17 cellular contexts compared by ENCODE assay signal in the genomic region with DNA sequence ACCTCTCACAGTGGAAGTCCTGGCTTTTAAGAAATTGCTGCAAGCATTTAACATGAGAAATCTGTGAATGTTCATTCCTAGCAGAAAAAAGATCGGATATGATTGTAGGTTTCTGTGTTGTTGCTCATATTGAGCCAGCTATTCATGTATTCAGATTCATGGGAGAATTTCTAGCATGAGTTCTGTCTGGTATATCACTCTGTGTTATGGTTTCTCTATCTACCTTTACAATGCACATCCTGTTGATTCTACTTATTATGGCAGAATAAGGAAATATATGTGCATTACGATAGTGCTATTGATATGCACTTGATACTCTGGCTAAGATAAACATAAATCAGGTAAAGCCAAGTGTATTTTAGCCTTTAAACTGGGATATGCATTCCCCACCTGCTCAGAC.
DNase-seq lines count a peak whose midpoint lies in the region; ATAC-seq, FAIRE-seq and TF ChIP-seq lines count a peak whose summit lies in the region.
"Had no signal": no experiment of that assay in that cellular context is flagged by ENCODE, and none has a peak within 500 bp of the region (broad histone marks: within the 10 kb centered on the region; RNA-seq: fewer than 3 reads in every experiment).

No MANE protein-coding gene starts in this region.

- 88 to 100% (median 93%) methylated on average over 2 of the region's 2 CpGs for WGBS in adrenal gland, 4 donors
- 82 to 85% methylated on average over 2 of the region's 2 CpGs for WGBS in pancreas, 2 donors

- H3K27ac Mint-ChIP-seq in natural killer cell treated with Interleukin-12 subunit alpha and Interleukin-12 subunit beta and Interleukin-15 and Interleukin-18, amount 100 ng/mL, for 72 hours: no peak overlapping the region
- H3K27ac Mint-ChIP-seq in natural killer cell: no peak overlapping the region
- H3K27ac Mint-ChIP-seq: activated CD8-positive, alpha-beta T cell treated with anti-CD3 and anti-CD28 coated beads, Interleukin-2, amount 10 ng/mL, durations not matched to agents 7 days and 5 days had no signal

- intact Hi-C loops in natural killer cell (cut with micrococcal nuclease): no loop called here
- intact Hi-C loops in dorsolateral prefrontal cortex (cut with DNase I): no loop called here
- intact Hi-C loops in adrenal gland (cut with DNase I): no loop called here
- intact Hi-C loops in pancreas (cut with DNase I): no loop called here

- DNase-seq in natural killer cell treated with Interleukin-12 subunit alpha and Interleukin-12 subunit beta and Interleukin-15 and Interleukin-18, amount 100 ng/mL, for 72 hours (ENCODE audit: low spot score): no peak
- DNase-seq in natural killer cell: no peak
- no peak for DNase-seq in MG63
- DNase-seq in dorsolateral prefrontal cortex: no peak
- no peak for DNase-seq in adrenal gland
- DNase-seq in brain microvascular endothelial cell: no peak
- no peak for DNase-seq in pancreas
- DNase-seq: activated CD8-positive, alpha-beta T cell treated with anti-CD3 and anti-CD28 coated beads, Interleukin-2, amount 10 ng/mL, durations not matched to agents 7 days and 5 days; activated effector memory CD4-positive, alpha-beta T cell treated with Interleukin-2 at 50 U/mL for 16 hours; islet precursor cell; Kasumi-1; mammary epithelial cell; NCI-H1417 treated with DMSO at 0.1 percent for 48 hours; stimulated activated CD4-positive, alpha-beta T cell treated with anti-CD3 and anti-CD28 coated beads, Interleukin-12 subunit alpha, Interleukin-12 subunit beta, amount 100 ng/mL, for 4 hours; stimulated activated naive CD4-positive, alpha-beta T cell treated with Interleukin-2 at 50 U/mL for 16 hours; upper lobe of left lung had no signal

- no peak for ATAC-seq in natural killer cell treated with Interleukin-12 subunit alpha and Interleukin-12 subunit beta and Interleukin-15 and Interleukin-18, amount 100 ng/mL, for 72 hours
- no peak for ATAC-seq in natural killer cell
- no peak for ATAC-seq in GM18867 (IDR thresholded peaks at IDR 0.05; ENCODE audit: unreplicated experiment)
- no peak for ATAC-seq in pancreas
- ATAC-seq: activated CD8-positive, alpha-beta T cell treated with anti-CD3 and anti-CD28 coated beads, Interleukin-2, amount 10 ng/mL, durations not matched to agents 7 days and 5 days had no signal

- TF ChIP-seq CTCF in natural killer cell (IDR thresholded peaks at IDR 0.05) (no peak), dorsolateral prefrontal cortex (IDR thresholded peaks at IDR 0.05 in 54 of 56, conservative IDR thresholded peaks at IDR 0.05 in 2 of 56; ENCODE audit: low read depth in 1 of 56, partially characterized antibody in 56 of 56) (no peak), adrenal gland (IDR thresholded peaks at IDR 0.05) (no peak), brain microvascular endothelial cell (IDR thresholded peaks at IDR 0.05; ENCODE audit: low read depth, low read length, missing control alignments) (no peak), pancreas (IDR thresholded peaks at IDR 0.05) (no peak)

- peaks cover 0 to 18% of the 10 kb centered on the region in 2 donors for H3K4me1 ChIP-seq in adrenal gland (replicated peaks in 1 of 2)
- no peaks in the 10 kb centered on the region for H3K4me1 ChIP-seq in pancreas

- H3K36me3 ChIP-seq in MG63: no peaks in the 10 kb centered on the region
- H3K36me3 ChIP-seq in adrenal gland (replicated peaks in 1 of 2): no peaks in the 10 kb centered on the region
- H3K36me3 ChIP-seq in brain microvascular endothelial cell (replicated peaks): no peaks in the 10 kb centered on the region
- H3K36me3 ChIP-seq in pancreas: no peaks in the 10 kb centered on the region
- H3K36me3 ChIP-seq: upper lobe of left lung had no signal

- no peak for TF ChIP-seq POLR2A in adrenal gland (IDR thresholded peaks at IDR 0.05)

- peaks cover 14 to 20% of the 10 kb centered on the region in 2 donors for H3K4me1 Mint-ChIP-seq in natural killer cell treated with Interleukin-12 subunit alpha and Interleukin-12 subunit beta and Interleukin-15 and Interleukin-18, amount 100 ng/mL, for 72 hours (ENCODE audit: low read depth in 2 of 2)
- peaks cover 14% of the 10 kb centered on the region in 2 donors for H3K4me1 Mint-ChIP-seq in natural killer cell

- H3K27ac ChIP-seq in dorsolateral prefrontal cortex (peak overlapping the region in 1 of 59 donors; percentile 6), adrenal gland (no peak overlapping the region), brain microvascular endothelial cell (no peak overlapping the region), pancreas (no peak overlapping the region)
- H3K27ac ChIP-seq: upper lobe of left lung had no signal

- no peaks in the 10 kb centered on the region for H3K27me3 ChIP-seq in MG63
- no peaks in the 10 kb centered on the region for H3K27me3 ChIP-seq in dorsolateral prefrontal cortex
- no peaks in the 10 kb centered on the region for H3K27me3 ChIP-seq in adrenal gland
- H3K27me3 ChIP-seq in brain microvascular endothelial cell (replicated peaks): no peaks in the 10 kb centered on the region
- no peaks in the 10 kb centered on the region for H3K27me3 ChIP-seq in pancreas
- H3K27me3 ChIP-seq: upper lobe of left lung had no signal

- no peaks in the 10 kb centered on the region for H3K9me3 Mint-ChIP-seq in natural killer cell treated with Interleukin-12 subunit alpha and Interleukin-12 subunit beta and Interleukin-15 and Interleukin-18, amount 100 ng/mL, for 72 hours
- H3K9me3 Mint-ChIP-seq in natural killer cell: no peaks in the 10 kb centered on the region

- in situ Hi-C loops in brain microvascular endothelial cell (cut with HindIII; ENCODE audit: low pct_ligation_motif_present, low sequenced_read_pairs): no loop called here

- H3K27me3 Mint-ChIP-seq in natural killer cell treated with Interleukin-12 subunit alpha and Interleukin-12 subunit beta and Interleukin-15 and Interleukin-18, amount 100 ng/mL, for 72 hours: peaks cover 6% of the 10 kb centered on the region in 2 donors
- H3K27me3 Mint-ChIP-seq in natural killer cell (ENCODE audit: low read depth in 2 of 2): peaks cover 4 to 16% of the 10 kb centered on the region in 2 donors

- H3K4me3 ChIP-seq in MG63 (peak overlapping the region; percentile 33), dorsolateral prefrontal cortex (peak overlapping the region in 52 of 59 donors; percentile 1 to 57 (median 34)), adrenal gland (no peak overlapping the region), brain microvascular endothelial cell (ENCODE audit: low read depth, low read length) (no peak overlapping the region), pancreas (no peak overlapping the region)
- H3K4me3 ChIP-seq: upper lobe of left lung had no signal

- H3K9me3 ChIP-seq in MG63 (no peaks in the 10 kb centered on the region), adrenal gland (replicated peaks in 1 of 3) (no peaks in the 10 kb centered on the region), pancreas (no peaks in the 10 kb centered on the region)
- H3K9me3 ChIP-seq: upper lobe of left lung had no signal

- no peaks in the 10 kb centered on the region for H3K36me3 Mint-ChIP-seq in natural killer cell treated with Interleukin-12 subunit alpha and Interleukin-12 subunit beta and Interleukin-15 and Interleukin-18, amount 100 ng/mL, for 72 hours
- no peaks in the 10 kb centered on the region for H3K36me3 Mint-ChIP-seq in natural killer cell

- H3K4me3 Mint-ChIP-seq in natural killer cell treated with Interleukin-12 subunit alpha and Interleukin-12 subunit beta and Interleukin-15 and Interleukin-18, amount 100 ng/mL, for 72 hours: peak overlapping the region; percentile 81
- no peak overlapping the region for H3K4me3 Mint-ChIP-seq in natural killer cell
- H3K4me3 Mint-ChIP-seq: activated CD8-positive, alpha-beta T cell treated with anti-CD3 and anti-CD28 coated beads, Interleukin-2, amount 10 ng/mL, durations not matched to agents 7 days and 5 days had no signal

- no peak for FAIRE-seq in pancreas (lab: Jason Lieb, UNC)

Comparison
In these comparisons a context has a peak if more than half of its experiments do, and no peak if none do; other contexts are left out.
1. H3K4me3 ChIP-seq: peak in MG63 (single experiment) and dorsolateral prefrontal cortex (52 of 59); none in adrenal gland (0 of 4), brain microvascular endothelial cell (single experiment) and pancreas (0 of 4).